ENCODE assay signal across 9 cellular contexts in the genomic region with DNA sequence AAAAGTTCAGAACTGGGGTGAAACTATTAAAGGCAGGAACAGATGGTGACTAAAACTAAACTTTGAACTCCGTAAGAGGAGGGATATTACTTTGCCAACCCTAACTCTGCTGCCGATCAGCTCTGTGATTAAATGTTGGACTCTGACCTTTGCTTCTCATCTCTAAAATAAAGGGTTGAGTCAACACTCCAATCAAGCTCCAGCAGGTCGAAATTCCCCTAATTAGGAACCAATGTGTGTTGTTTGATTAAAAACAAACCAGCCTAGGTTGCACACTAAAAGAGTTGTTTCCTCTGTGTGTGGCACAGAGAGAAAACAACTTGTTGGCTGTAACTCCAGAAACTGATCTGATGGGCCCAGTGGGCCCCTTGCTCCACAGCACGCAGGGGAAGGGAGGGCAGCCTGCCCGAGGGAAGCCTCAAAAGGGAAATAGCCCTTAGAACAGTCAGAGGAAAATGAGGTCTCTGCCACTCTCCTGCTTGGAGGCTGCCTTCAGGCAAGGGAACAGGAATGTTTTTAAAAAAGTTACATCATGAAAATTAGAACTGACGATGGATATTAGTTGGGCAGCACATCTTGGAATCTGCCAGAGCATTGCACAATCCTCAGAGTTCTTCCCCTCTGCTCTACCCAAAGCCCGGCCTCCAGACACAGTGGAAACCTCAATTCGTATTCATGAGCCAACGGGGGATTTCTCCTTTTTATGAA.
DNase-seq lines count a peak whose midpoint lies in the region; ATAC-seq, FAIRE-seq and TF ChIP-seq lines count a peak whose summit lies in the region.
"Had no signal": no experiment of that assay in that cellular context is flagged by ENCODE, and none has a peak within 500 bp of the region (broad histone marks: within the 10 kb centered on the region; RNA-seq: fewer than 3 reads in every experiment).

No MANE protein-coding gene starts in this region.

- H2AFZ ChIP-seq in trophoblast cell (ENCODE audit: insufficient read depth, low read length, poor library complexity) = no peak overlapping the region

- H3K36me3 ChIP-seq in Peyer's patch (no peaks in the 10 kb centered on the region), trophoblast cell (ENCODE audit: control insufficient read depth in 1 of 2, insufficient read depth in 2 of 2, low read length in 2 of 2) (no peaks in the 10 kb centered on the region)

- no peak overlapping the region for H2AK5ac ChIP-seq in trophoblast cell (ENCODE audit: low read length)

- no peak overlapping the region for H3K4me3 ChIP-seq in Peyer's patch
- no peak overlapping the region for H3K4me3 ChIP-seq in trophoblast cell (ENCODE audit: low read depth, low read length)

- no peak overlapping the region for H3K9ac ChIP-seq in trophoblast cell (ENCODE audit: low read length)

- TF ChIP-seq CTCF in Peyer's patch (IDR thresholded peaks at IDR 0.05) = no peak

- H3K79me2 ChIP-seq in trophoblast cell (ENCODE audit: control insufficient read depth, insufficient read depth, low read length, poor library complexity) = no peaks in the 10 kb centered on the region

- H4K91ac ChIP-seq in trophoblast cell (ENCODE audit: low read depth, low read length) = no peak overlapping the region

- no peak overlapping the region for H3K4me2 ChIP-seq in trophoblast cell (ENCODE audit: low read length)

- peaks cover 0 to 11% (median 0%) of the 10 kb centered on the region in 4 donors for H3K4me1 ChIP-seq in Peyer's patch
- H3K4me1 ChIP-seq in trophoblast cell (ENCODE audit: control insufficient read depth in 1 of 2, insufficient read depth in 2 of 2, low read length in 2 of 2) = no peaks in the 10 kb centered on the region

- H3K23ac ChIP-seq in trophoblast cell (ENCODE audit: low read length) = no peak overlapping the region

- TF ChIP-seq POLR2A in Peyer's patch (IDR thresholded peaks at IDR 0.05) (no peak), GM12891 (IDR thresholded peaks at IDR 0.05; ENCODE audit: low read depth, low read length) (no peak)

- WGBS in trophoblast cell (ENCODE audit: extremely low coverage, insufficient coverage, insufficient read length) = no CpG with 5 or more reads among the region's 9 CpGs

- DNase-seq in AG20443 (ENCODE audit: low spot score) (peak; percentile 88), Peyer's patch (peak in 1 of 3 donors; percentile 55), fibroblast of peridontal ligament (ENCODE audit: extremely low read depth) (peak; percentile 81), trophoblast cell (peak; percentile 47 to 72), urothelium cell line (ENCODE audit: low spot score) (no peak), GM12891 (ENCODE audit: insufficient read length, low spot score) (no peak)
- DNase-seq in activated CD8-positive, alpha-beta memory T cell treated with anti-CD3 and anti-CD28 coated beads, Interleukin-2, amount 50 U/mL, for 4 hours = no peak

- no peak for FAIRE-seq in urothelium cell line (lab: Jason Lieb, UNC)
- FAIRE-seq in GM12891 (lab: Jason Lieb, UNC) = no peak
- FAIRE-seq: D721Med had no signal

- no peak overlapping the region for H4K12ac ChIP-seq in trophoblast cell (ENCODE audit: low read depth, low read length)

- no peak overlapping the region for H2BK12ac ChIP-seq in trophoblast cell (ENCODE audit: low read length)

- H3K4ac ChIP-seq in trophoblast cell (ENCODE audit: low read depth, low read length) = no peak overlapping the region

- H4K8ac ChIP-seq in trophoblast cell (ENCODE audit: low read depth, low read length) = no peak overlapping the region

- no peaks in the 10 kb centered on the region for H3K79me1 ChIP-seq in trophoblast cell (ENCODE audit: low read length)

- H3K14ac ChIP-seq in trophoblast cell (ENCODE audit: low read length) = no peak overlapping the region

- H3K27ac ChIP-seq in Peyer's patch (peak overlapping the region; percentile 8 to 83 (median 70)), trophoblast cell (ENCODE audit: low read depth, low read length) (no peak overlapping the region)

- H3K27me3 ChIP-seq in Peyer's patch (no peaks in the 10 kb centered on the region), trophoblast cell (ENCODE audit: insufficient read depth, low read length) (no peaks in the 10 kb centered on the region)

- H2BK5ac ChIP-seq in trophoblast cell (ENCODE audit: low read depth, low read length, poor library complexity) = no peak overlapping the region

- no peak overlapping the region for H3K18ac ChIP-seq in trophoblast cell (ENCODE audit: low read length)

- no peak for ATAC-seq in GM21367 (IDR thresholded peaks at IDR 0.05; ENCODE audit: unreplicated experiment)

- H3K9me3 ChIP-seq in Peyer's patch (no peaks in the 10 kb centered on the region), trophoblast cell (ENCODE audit: insufficient read depth, low read depth, low read length) (no peaks in the 10 kb centered on the region)

- H2BK120ac ChIP-seq in trophoblast cell (ENCODE audit: insufficient read depth, low read length, poor library complexity) = no peak overlapping the region

TF ChIP-seq in GM12891, 5 proteins besides CTCF, POLR2A, EP300 and RAD21:
- TF ChIP-seq POU2F2 (IDR thresholded peaks at IDR 0.05; ENCODE audit: low read depth, low read length) = no peak
- TF ChIP-seq PAX5 (IDR thresholded peaks at IDR 0.05; ENCODE audit: insufficient read depth, low read length, severe bottlenecking) = no peak
- TF ChIP-seq POLR2AphosphoS5 (IDR thresholded peaks at IDR 0.05; ENCODE audit: low read depth, low read length) = no peak
- no peak for TF ChIP-seq TAF1 (IDR thresholded peaks at IDR 0.05; ENCODE audit: low read depth, low read length)
- TF ChIP-seq SPI1 (IDR thresholded peaks at IDR 0.05; ENCODE audit: low read depth, low read length) = no peak

Comparison
In these comparisons a context has a peak if more than half of its experiments do, and no peak if none do; other contexts are left out.
1. DNase-seq: peak in AG20443 (single experiment), fibroblast of peridontal ligament (single experiment) and trophoblast cell (2 of 2); none in urothelium cell line (single experiment), activated CD8-positive, alpha-beta memory T cell treated with anti-CD3 and anti-CD28 coated beads, Interleukin-2, amount 50 U/mL, for 4 hours (single experiment) and GM12891 (single experiment).